ENCODE assay signal across 8 cellular contexts in genomic region chr13:19618925-19619324, GRCh38. TPM values are rescaled to one million over a fixed set of nuclear protein-coding genes. Genes with fewer than 3 reads are reported as not detected.
DNase-seq lines count a peak whose midpoint lies in the region; ATAC-seq, FAIRE-seq and TF ChIP-seq lines count a peak whose summit lies in the region.

No MANE protein-coding gene starts in this region.

- intact Hi-C loops in pancreas (cut with DNase I): no loop called here

- TF ChIP-seq CTCF in pancreas (IDR thresholded peaks at IDR 0.05): peak in 3 of 4 donors; percentile 18 to 38 (median 31)

- H3K36me3 ChIP-seq in pancreas: no peaks in the 10 kb centered on the region

- DNase-seq in activated naive CD4-positive, alpha-beta T cell treated with anti-CD3 and anti-CD28 coated beads, Interleukin-2, amount 10 ng/mL, durations not matched to agents 7 days and 5 days: peak; percentile 39
- DNase-seq in activated naive CD4-positive, alpha-beta T cell treated with Interleukin-2 at 50 U/mL for 16 hours: no peak
- DNase-seq in LHCN-M2 (ENCODE audit: low read depth) (peak; percentile 15), cerebellar cortex (ENCODE audit: low spot score) (peak; percentile 20), pancreas (peak in 1 of 6 donors; percentile 25), occipital lobe (lab: John Stamatoyannopoulos, UW) (no peak), DMS79 treated with DMSO at 0.1 percent for 48 hours (lab: John Stamatoyannopoulos, UW) (no peak)

- H3K4me3 Mint-ChIP-seq in activated naive CD4-positive, alpha-beta T cell treated with anti-CD3 and anti-CD28 coated beads, Interleukin-2, amount 10 ng/mL, durations not matched to agents 7 days and 5 days: no peak overlapping the region

- no peaks in the 10 kb centered on the region for H3K9me3 ChIP-seq in pancreas

- no peak overlapping the region for H3K4me3 ChIP-seq in pancreas

- CTCF ChIA-PET in activated naive CD4-positive, alpha-beta T cell treated with anti-CD3 and anti-CD28 coated beads, Interleukin-2, amount 10 ng/mL, durations not matched to agents 7 days and 5 days (lab: Charles Lee): no interaction called here

- FAIRE-seq in pancreas (lab: Jason Lieb, UNC): no peak

- 41 to 61% methylated on average over 5 of the region's 5 CpGs for WGBS in pancreas, 2 donors

- no peaks in the 10 kb centered on the region for H3K4me1 ChIP-seq in pancreas

- peak; percentile 71 to 84 (median 76) for ATAC-seq in pancreas
- no peak for ATAC-seq in GM18519 (IDR thresholded peaks at IDR 0.05; ENCODE audit: low FRiP score, unreplicated experiment)

- H3K4me1 Mint-ChIP-seq in activated naive CD4-positive, alpha-beta T cell treated with anti-CD3 and anti-CD28 coated beads, Interleukin-2, amount 10 ng/mL, durations not matched to agents 7 days and 5 days: peaks cover 3% of the 10 kb centered on the region

- H3K27ac ChIP-seq in pancreas: no peak overlapping the region

- H3K36me3 Mint-ChIP-seq in activated naive CD4-positive, alpha-beta T cell treated with anti-CD3 and anti-CD28 coated beads, Interleukin-2, amount 10 ng/mL, durations not matched to agents 7 days and 5 days: no peaks in the 10 kb centered on the region

- H3K27me3 ChIP-seq in pancreas: no peaks in the 10 kb centered on the region

- H3K9me3 Mint-ChIP-seq in activated naive CD4-positive, alpha-beta T cell treated with anti-CD3 and anti-CD28 coated beads, Interleukin-2, amount 10 ng/mL, durations not matched to agents 7 days and 5 days: peaks cover 8% of the 10 kb centered on the region

- H3K27me3 Mint-ChIP-seq in activated naive CD4-positive, alpha-beta T cell treated with anti-CD3 and anti-CD28 coated beads, Interleukin-2, amount 10 ng/mL, durations not matched to agents 7 days and 5 days: peaks cover 2% of the 10 kb centered on the region

- no peak overlapping the region for H3K27ac Mint-ChIP-seq in activated naive CD4-positive, alpha-beta T cell treated with anti-CD3 and anti-CD28 coated beads, Interleukin-2, amount 10 ng/mL, durations not matched to agents 7 days and 5 days

RNA-seq across cellular contexts. Expression of gene MPHOSPH8, which starts 14.5 kb away (rescaled TPM):
- total RNA-seq in LHCN-M2 (2014; rRNA removed) (8.3 and 11.0 TPM in 2 replicates), pancreas (10 to 100 TPM; 12.4 to 22.1 (median 14.8) TPM), occipital lobe (31.2 TPM)
- polyA plus RNA-seq in LHCN-M2 (2012): 9.9 TPM
- 10 to 100 TPM; 24.8 to 26.3 TPM for polyA plus RNA-seq in pancreas

RNA-seq across cellular contexts. Expression of gene TPTE2, which starts 57.6 kb away (rescaled TPM):
- not detected in 2 replicates for total RNA-seq in LHCN-M2 (2014; rRNA removed)
- polyA plus RNA-seq in LHCN-M2 (2012): not detected
- not detected for total RNA-seq in pancreas
- not detected for polyA plus RNA-seq in pancreas
- total RNA-seq in occipital lobe: 0.16 TPM

Comparison
In these comparisons a context has a peak if more than half of its experiments do, and no peak if none do; other contexts are left out.
1. DNase-seq: peak in activated naive CD4-positive, alpha-beta T cell treated with anti-CD3 and anti-CD28 coated beads, Interleukin-2, amount 10 ng/mL, durations not matched to agents 7 days and 5 days (single experiment), LHCN-M2 (single experiment) and cerebellar cortex (single experiment); none in activated naive CD4-positive, alpha-beta T cell treated with Interleukin-2 at 50 U/mL for 16 hours (single experiment), occipital lobe (single experiment) and DMS79 treated with DMSO at 0.1 percent for 48 hours (single experiment).